Comparison of ENCODE assay signal across 15 cellular contexts in genomic region chr9:106019702-106020101, GRCh38.
A peak's percentile ranks its signal among the peaks of the same experiment; 100 is the strongest.
DNase-seq lines count a peak whose midpoint lies in the region; ATAC-seq and TF ChIP-seq lines count a peak whose summit lies in the region.
"Had no signal": no experiment of that assay in that cellular context is flagged by ENCODE, and none has a peak within 500 bp of the region (broad histone marks: within the 10 kb centered on the region; RNA-seq: fewer than 3 reads in every experiment).

No MANE protein-coding gene starts in this region.

- no peak overlapping the region for H3K14ac ChIP-seq in neuronal stem cell (ENCODE audit: low read length)

- H3K9me3 Mint-ChIP-seq in WTC11: peaks cover 20% of the 10 kb centered on the region

- no peak overlapping the region for H2BK15ac ChIP-seq in neuronal stem cell (ENCODE audit: low read length)

- H3K18ac ChIP-seq in neuronal stem cell (ENCODE audit: low read length): no peak overlapping the region

- H4K8ac ChIP-seq in neuronal stem cell (ENCODE audit: low read depth, low read length): no peak overlapping the region

- no peaks in the 10 kb centered on the region; the same call in 1 of the 2 replicates for H3K27me3 Mint-ChIP-seq in WTC11 (ENCODE audit: low read depth)

- no CpG with 5 or more reads among the region's 5 CpGs for WGBS in neuronal stem cell (ENCODE audit: extremely low coverage in 2 of 2, insufficient read length in 2 of 2, insufficient replicate concordance in 1 of 2), 2 donors

- no peak overlapping the region for H3K4me2 ChIP-seq in neuronal stem cell (ENCODE audit: insufficient read depth, low read length, poor library complexity, severe bottlenecking)

- POLR2A ChIA-PET in WTC11 (lab: Charles Lee): no interaction called here

- ATAC-seq in WTC11: peak; percentile 83
- no peak for ATAC-seq in HG02981 (IDR thresholded peaks at IDR 0.05; ENCODE audit: unreplicated experiment)
- ATAC-seq: Panc1 had no signal

- no peak overlapping the region for H3K9ac ChIP-seq in neuronal stem cell (ENCODE audit: low read depth, low read length, poor library complexity)

- H2BK5ac ChIP-seq in neuronal stem cell (ENCODE audit: low read length): no peak overlapping the region

- H3K27ac ChIP-seq in neuronal stem cell (replicated peaks; ENCODE audit: low read length): peak overlapping the region; percentile 84
- H3K27ac ChIP-seq: SK-N-MC had no signal

- no peak overlapping the region for H2BK12ac ChIP-seq in neuronal stem cell (ENCODE audit: low read length)

- H2AFZ ChIP-seq in neuronal stem cell (ENCODE audit: low read length): peak overlapping the region; percentile 14

- peak; percentile 8 for DNase-seq in NCI-H82 (lab: John Stamatoyannopoulos, UW)
- no peak for DNase-seq in NCI-H82 treated with DMSO at 0.1 percent for 48 hours (lab: John Stamatoyannopoulos, UW; ENCODE audit: unreplicated experiment)
- peak; percentile 17 for DNase-seq in WTC11 (ENCODE audit: low spot score)
- peak; percentile 35 for DNase-seq in iPS DF 19.7 (ENCODE audit: low read depth, low spot score)
- peak; percentile 14 for DNase-seq in neuronal stem cell (ENCODE audit: low spot score)
- no peak for DNase-seq in NCI-H187 (lab: John Stamatoyannopoulos, UW)
- no peak for DNase-seq in NCI-H2227 treated with DMSO at 0.1 percent for 48 hours (lab: John Stamatoyannopoulos, UW)
- DNase-seq: Calu3; CD4-positive, alpha-beta memory T cell; MG63; NCI-H1105; NCI-H2107 had no signal

- peaks cover 50% of the 10 kb centered on the region for H3K4me1 Mint-ChIP-seq in WTC11
- H3K4me1 Mint-ChIP-seq: CD4-positive, alpha-beta memory T cell had no signal

- H3K27me3 ChIP-seq in neuronal stem cell (ENCODE audit: control insufficient read depth in 3 of 3, insufficient read depth in 3 of 3, low read depth in 1 of 3, low read length in 3 of 3): no peaks in the 10 kb centered on the region
- H3K27me3 ChIP-seq: MG63 had no signal

- H4K91ac ChIP-seq in neuronal stem cell (ENCODE audit: low read depth, low read length, poor library complexity): no peak overlapping the region

- no peaks in the 10 kb centered on the region for H3K36me3 Mint-ChIP-seq in WTC11
- H3K36me3 Mint-ChIP-seq: CD4-positive, alpha-beta memory T cell had no signal

- no peak overlapping the region for H2AK5ac ChIP-seq in neuronal stem cell (ENCODE audit: low read depth, low read length)

- peaks cover 0 to 9% of the 10 kb centered on the region in 2 donors for H3K9me3 ChIP-seq in neuronal stem cell (replicated peaks in 1 of 2; ENCODE audit: control insufficient read depth in 2 of 2, insufficient read depth in 1 of 2, low read depth in 1 of 2, low read length in 2 of 2)
- H3K9me3 ChIP-seq: MG63 had no signal

- peak overlapping the region; percentile 73 for H3K27ac Mint-ChIP-seq in WTC11
- H3K27ac Mint-ChIP-seq: CD4-positive, alpha-beta memory T cell had no signal

- no peak overlapping the region for H3K4me3 ChIP-seq in neuronal stem cell (ENCODE audit: low read length in 2 of 2)
- H3K4me3 ChIP-seq: MG63, SK-N-MC had no signal

- H3K4me3 Mint-ChIP-seq in WTC11: peak overlapping the region; percentile 3; the same call in 1 of the 2 replicates
- H3K4me3 Mint-ChIP-seq: CD4-positive, alpha-beta memory T cell had no signal

- H3K36me3 ChIP-seq in neuronal stem cell (replicated peaks in 1 of 2; ENCODE audit: control insufficient read depth in 2 of 2, insufficient read depth in 2 of 2, low read length in 2 of 2): no peaks in the 10 kb centered on the region
- H3K36me3 ChIP-seq: MG63 had no signal

- H3K79me1 ChIP-seq in neuronal stem cell (ENCODE audit: low read depth, low read length): no peaks in the 10 kb centered on the region

- CTCF ChIA-PET in WTC11 (lab: Charles Lee): interaction anchor here (0.7 kb wide), 1 partner anchor 447 kb away, joined by 3 read pairs; no protein-coding TSS in a partner anchor

- H3K23ac ChIP-seq in neuronal stem cell (ENCODE audit: low read depth, low read length, poor library complexity): no peak overlapping the region

- peaks cover 9 to 32% of the 10 kb centered on the region in 2 donors for H3K4me1 ChIP-seq in neuronal stem cell (ENCODE audit: control insufficient read depth in 2 of 2, insufficient read depth in 1 of 2, low read depth in 1 of 2, low read length in 2 of 2)

- no peak overlapping the region for H2BK120ac ChIP-seq in neuronal stem cell (ENCODE audit: low read depth, low read length)

- TF ChIP-seq CTCF in WTC11 (IDR thresholded peaks at IDR 0.05): no peak

- no peak overlapping the region for H3K4ac ChIP-seq in neuronal stem cell (ENCODE audit: low read length)

TF ChIP-seq in WTC11, 78 proteins besides CTCF, POLR2A, EP300 and RAD21 (continues in another document):
- TF ChIP-seq ZSCAN18 (CRISPR knock-in tag; IDR thresholded peaks at IDR 0.05) (0 out of 2 replicates have a peak, but pooled peaks have one; percentile 44), ERG (CRISPR knock-in tag; IDR thresholded peaks at IDR 0.05) (0 out of 2 replicates have a peak, but pooled peaks have one; percentile 86), ELF4 (CRISPR knock-in tag; IDR thresholded peaks at IDR 0.05; ENCODE audit: low read depth) (no peak), E2F1 (CRISPR knock-in tag; IDR thresholded peaks at IDR 0.05) (no peak), MXD4 (CRISPR knock-in tag; IDR thresholded peaks at IDR 0.05; ENCODE audit: borderline replicate concordance) (peak; percentile 15; the same call in 1 of the 2 replicates), ARID4B (CRISPR knock-in tag; IDR thresholded peaks at IDR 0.05; ENCODE audit: borderline replicate concordance) (0 out of 2 replicates have a peak, but pooled peaks have one; percentile 27), ZNF423 (CRISPR knock-in tag; IDR thresholded peaks at IDR 0.05) (0 out of 2 replicates have a peak, but pooled peaks have one; percentile 34)

Comparison
In these comparisons a context has a peak if more than half of its experiments do, and no peak if none do; other contexts are left out.
1. DNase-seq: peak in NCI-H82 (single experiment), WTC11 (single experiment), iPS DF 19.7 (single experiment) and neuronal stem cell (single experiment); none in NCI-H82 treated with DMSO at 0.1 percent for 48 hours (single experiment), NCI-H187 (0 of 2) and NCI-H2227 treated with DMSO at 0.1 percent for 48 hours (single experiment).